1 cellular context compared by ENCODE assay signal in genomic region chrX:129955682-129956081, GRCh38.
A peak's percentile ranks its signal among the peaks of the same experiment; 100 is the strongest.
TF ChIP-seq lines count a peak whose summit lies in the region.

No MANE protein-coding gene starts in this region.

TF ChIP-seq in K562, 482 proteins besides CTCF, POLR2A, EP300 and RAD21:
- TF ChIP-seq ZNF512 (tag; IDR thresholded peaks at IDR 0.05) (peak; percentile 57), LCOR (CRISPR knock-in tag; IDR thresholded peaks at IDR 0.05) (no peak), ZNF431 (CRISPR knock-in tag; IDR thresholded peaks at IDR 0.05) (no peak), CUX1 (CRISPR knock-in tag; IDR thresholded peaks at IDR 0.05) (no peak)
